Comparison of ENCODE assay signal across 16 cellular contexts in the genomic region with DNA sequence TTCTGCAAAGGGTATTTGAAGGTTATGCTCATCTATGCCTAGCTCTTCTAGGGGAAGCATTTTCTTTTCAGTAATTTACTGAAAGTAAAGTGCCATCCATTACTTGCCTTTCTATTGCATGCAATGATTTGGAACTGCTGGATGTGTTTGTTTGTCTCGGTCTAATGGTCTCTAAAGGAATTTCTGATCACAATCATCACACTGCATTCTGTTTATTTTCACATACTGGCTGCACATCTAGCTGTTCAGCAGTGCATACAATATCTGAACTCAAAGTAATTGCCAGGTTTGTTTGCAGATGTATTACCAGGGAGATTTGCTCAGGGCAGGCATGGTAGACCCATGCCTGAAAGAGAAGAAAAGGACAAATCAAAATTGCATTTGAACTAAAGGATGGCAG. TPM values are rescaled to one million over a fixed set of nuclear protein-coding genes. Genes with fewer than 3 reads are reported as not detected.
A peak's percentile ranks its signal among the peaks of the same experiment; 100 is the strongest.
DNase-seq lines count a peak whose midpoint lies in the region; ATAC-seq and TF ChIP-seq lines count a peak whose summit lies in the region.
"Had no signal": no experiment of that assay in that cellular context is flagged by ENCODE, and none has a peak within 500 bp of the region (broad histone marks: within the 10 kb centered on the region; RNA-seq: fewer than 3 reads in every experiment).

No MANE protein-coding gene starts in this region.

- in situ Hi-C loops in T47D (cut with HindIII; ENCODE audit: low pct_unique_long_range_greater_than_20kb, low sequenced_read_pairs) (no loop called here), mammary epithelial cell (cut with MboI; ENCODE audit: low sequenced_read_pairs in 2 of 2) (no loop called here)

- no peaks in the 10 kb centered on the region for H3K79me2 ChIP-seq in mammary epithelial cell (ENCODE audit: insufficient read depth, low read length)

- dilution Hi-C loops in mammary epithelial cell (cut with HindIII; ENCODE audit: low sequenced_read_pairs): no loop called here

- CTCF ChIA-PET in mammary epithelial cell (lab: Charles Lee; ENCODE audit: low non-redundant PET): no interaction called here

- TF ChIP-seq CTCF in mammary epithelial cell (conservative IDR thresholded peaks at IDR 0.05 in 1 of 2, IDR thresholded peaks at IDR 0.05 in 1 of 2; ENCODE audit: extremely low read depth in 1 of 2, insufficient read depth in 1 of 2, low read depth in 1 of 2, low read length in 2 of 2): no peak
- no peak for TF ChIP-seq CTCF in RWPE2 (IDR thresholded peaks at IDR 0.05; ENCODE audit: poor library complexity, severe bottlenecking)

- whole genome bisulfite sequencing in mammary epithelial cell (ENCODE audit: low coverage, missing lambda C conversion rate): 100% methylated on average over 1 of the region's 1 CpG

- intact Hi-C loops in mammary epithelial cell (cut with micrococcal nuclease): no loop called here

- peaks cover 29% of the 10 kb centered on the region for H3K27me3 Mint-ChIP-seq in T-helper 17 cell

- H3K4me3 ChIP-seq in mammary epithelial cell (replicated peaks in 1 of 3; ENCODE audit: insufficient read depth in 1 of 3, low read depth in 2 of 3, low read length in 3 of 3) (no peak overlapping the region), RWPE2 (ENCODE audit: severe bottlenecking) (no peak overlapping the region)
- H3K4me3 ChIP-seq: A549 had no signal

- H3K9ac ChIP-seq in mammary epithelial cell (ENCODE audit: insufficient read depth, low read length): no peak overlapping the region

- H3K9me3 ChIP-seq in mammary epithelial cell (replicated peaks; ENCODE audit: insufficient read depth, low read length): no peaks in the 10 kb centered on the region
- H3K9me3 ChIP-seq in RWPE2 (ENCODE audit: severe bottlenecking): no peaks in the 10 kb centered on the region
- H3K9me3 ChIP-seq in T-helper 17 cell (ENCODE audit: control insufficient read depth, low read length, poor library complexity, severe bottlenecking): no peaks in the 10 kb centered on the region
- H3K9me3 ChIP-seq: A549 had no signal

- no peak overlapping the region for H3K27ac Mint-ChIP-seq in T-helper 17 cell
- H3K27ac Mint-ChIP-seq: CD14-positive monocyte; CD8-positive, alpha-beta T cell; HFFc6 had no signal

- no peaks in the 10 kb centered on the region for H3K36me3 ChIP-seq in mammary epithelial cell (ENCODE audit: insufficient read depth, low read length)
- no peaks in the 10 kb centered on the region for H3K36me3 ChIP-seq in RWPE2 (ENCODE audit: low read depth)

- DNase-seq in T47D (ENCODE audit: low read depth in 1 of 2, low spot score in 1 of 2) (peak; percentile 15 to 66), mammary epithelial cell (no peak), RWPE2 (ENCODE audit: low spot score) (no peak), left kidney (ENCODE audit: low read depth, low spot score) (peak; percentile 10), NCI-H2196 treated with DMSO at 0.1 percent for 48 hours (lab: John Stamatoyannopoulos, UW; ENCODE audit: unreplicated experiment) (no peak), T-helper 17 cell (no peak)
- DNase-seq: CD8-positive, alpha-beta T cell; COR-L47; DMS53; GF-D8; HCEC 1CT; HFFc6 had no signal

- no TSS peak for BruUV-seq in mammary epithelial cell (replicated peaks; lab: Mats Ljungman, UMichigan)

- H3K4me1 ChIP-seq in mammary epithelial cell (ENCODE audit: insufficient read depth, low read length): peaks cover 13% of the 10 kb centered on the region
- peaks cover 24% of the 10 kb centered on the region for H3K4me1 ChIP-seq in RWPE2 (ENCODE audit: insufficient read depth, poor library complexity, severe bottlenecking)

- H3K36me3 Mint-ChIP-seq in T-helper 17 cell (ENCODE audit: low read depth): no peaks in the 10 kb centered on the region
- H3K36me3 Mint-ChIP-seq: CD14-positive monocyte; CD8-positive, alpha-beta T cell had no signal

- no peak overlapping the region for H3K4me3 Mint-ChIP-seq in T-helper 17 cell
- H3K4me3 Mint-ChIP-seq: CD14-positive monocyte; CD8-positive, alpha-beta T cell; HFFc6 had no signal

- H3K27ac ChIP-seq in mammary epithelial cell (ENCODE audit: insufficient read depth, low read depth, low read length) (no peak overlapping the region), RWPE2 (ENCODE audit: poor library complexity, severe bottlenecking) (peak overlapping the region; percentile 60)
- H3K27ac ChIP-seq: HL-60 had no signal

- H2AFZ ChIP-seq in mammary epithelial cell (ENCODE audit: low read depth, low read length): no peak overlapping the region

- no peaks in the 10 kb centered on the region for H4K20me1 ChIP-seq in mammary epithelial cell (ENCODE audit: insufficient read depth, low read length)

- H3K27me3 ChIP-seq in mammary epithelial cell (ENCODE audit: insufficient read depth, low read length) (no peaks in the 10 kb centered on the region), RWPE2 (ENCODE audit: insufficient read depth, poor library complexity, severe bottlenecking) (no peaks in the 10 kb centered on the region)

- no peak overlapping the region for H3K4me2 ChIP-seq in mammary epithelial cell (ENCODE audit: insufficient read depth, low read depth, low read length)

- peaks cover 3% of the 10 kb centered on the region for H3K4me1 Mint-ChIP-seq in T-helper 17 cell
- H3K4me1 Mint-ChIP-seq: CD14-positive monocyte had no signal

- ATAC-seq in RWPE2 (ENCODE audit: low read depth) (no peak), T-helper 17 cell (no peak), HG02885 (IDR thresholded peaks at IDR 0.05; ENCODE audit: poor library complexity, unreplicated experiment) (no peak)
- ATAC-seq: CD8-positive, alpha-beta T cell had no signal

RNA-seq across cellular contexts. Expression of a gene that starts 36.4 kb away (rescaled TPM):
- total RNA-seq in mammary epithelial cell: 10 to 100 TPM in 1 of 2 donors, 1 to 10 TPM in 1; 9.0 to 10.5 TPM
- 2.2 TPM for polyA plus RNA-seq in mammary epithelial cell
- polyA minus RNA-seq in mammary epithelial cell: 1.1 TPM
- total RNA-seq in T-helper 17 cell: 10 to 100 TPM; 22.4 to 24.2 TPM

Comparison
In these comparisons a context has a peak if more than half of its experiments do, and no peak if none do; other contexts are left out.
1. DNase-seq: peak in T47D (2 of 2) and left kidney (single experiment); none in mammary epithelial cell (single experiment), RWPE2 (single experiment), NCI-H2196 treated with DMSO at 0.1 percent for 48 hours (single experiment) and T-helper 17 cell (0 of 3).